ENCODE assay signal across 18 cellular contexts in the genomic region with DNA sequence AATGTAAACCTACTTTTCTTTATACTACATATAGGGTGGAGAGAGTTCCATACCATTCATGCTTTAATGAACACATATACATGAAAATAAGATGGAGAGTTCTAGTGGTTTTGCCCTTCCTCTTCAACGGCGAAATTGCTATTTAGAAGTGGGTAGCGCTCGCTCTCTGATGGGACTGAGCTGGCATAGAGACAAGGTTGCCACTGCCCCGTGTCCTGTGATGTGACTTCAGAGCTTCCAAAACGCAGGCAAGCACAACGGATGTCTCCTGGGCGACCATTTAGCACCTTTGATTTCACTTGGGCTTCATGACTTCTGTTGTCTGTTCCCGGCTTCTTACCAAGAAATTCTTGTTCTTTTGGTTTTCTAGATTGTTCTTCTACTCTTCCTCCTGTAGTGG. TPM values are rescaled to one million over a fixed set of nuclear protein-coding genes. Genes with fewer than 3 reads are reported as not detected.
A peak's percentile ranks its signal among the peaks of the same experiment; 100 is the strongest.
DNase-seq lines count a peak whose midpoint lies in the region; ATAC-seq, FAIRE-seq and TF ChIP-seq lines count a peak whose summit lies in the region.
"Had no signal": no experiment of that assay in that cellular context is flagged by ENCODE, and none has a peak within 500 bp of the region (broad histone marks: within the 10 kb centered on the region; RNA-seq: fewer than 3 reads in every experiment).

No MANE protein-coding gene starts in this region.

- ATAC-seq in activated naive CD8-positive, alpha-beta T cell treated with anti-CD3 and anti-CD28 coated beads, Interleukin-2, amount 10 ng/mL, durations not matched to agents 7 days and 5 days (ENCODE audit: low read depth), result no peak
- ATAC-seq in HG03159 (IDR thresholded peaks at IDR 0.05; ENCODE audit: unreplicated experiment), result no peak
- ATAC-seq: CD8-positive, alpha-beta T cell; K562; Panc1 had no signal

- peaks cover 23% of the 10 kb centered on the region for H3K4me1 ChIP-seq in CD4-positive, alpha-beta memory T cell (ENCODE audit: insufficient read depth, low read length)

- no peaks in the 10 kb centered on the region for H3K27me3 ChIP-seq in CD4-positive, alpha-beta memory T cell (ENCODE audit: insufficient read depth, low read length)

- intact Hi-C loops in activated naive CD4-positive, alpha-beta T cell treated with anti-CD3 and anti-CD28 coated beads for 36 hours (cut with micrococcal nuclease), result no loop called here
- intact Hi-C loops in CD4-positive, alpha-beta memory T cell (cut with micrococcal nuclease), result loop anchor here (5.0 kb wide), 1 partner anchor 150 kb away; no protein-coding TSS in a partner anchor

- CTCF ChIA-PET in activated naive CD4-positive, alpha-beta T cell treated with anti-CD3 and anti-CD28 coated beads for 36 hours (lab: Charles Lee), result no interaction called here
- CTCF ChIA-PET in CD4-positive, alpha-beta memory T cell (lab: Charles Lee; ENCODE audit: partially characterized antibody), result interaction anchor here (5.8 to 10.3 kb wide), 2 partner anchors 38 to 73 kb away, joined by 106 to 127 read pairs; no protein-coding TSS in a partner anchor

- H3K4me3 Mint-ChIP-seq in T-helper 1 cell treated with Interleukin-12 subunit alpha and Interleukin-12 subunit beta and Interleukin-4 antibody, amounts not matched to agents 30 μg/mL and 1 μg/mL, for 36 hours, result no peak overlapping the region
- H3K4me3 Mint-ChIP-seq in activated naive CD4-positive, alpha-beta T cell treated with anti-CD3 and anti-CD28 coated beads for 36 hours, result no peak overlapping the region
- no peak overlapping the region for H3K4me3 Mint-ChIP-seq in CD4-positive, alpha-beta memory T cell
- H3K4me3 Mint-ChIP-seq in activated naive CD8-positive, alpha-beta T cell treated with anti-CD3 and anti-CD28 coated beads, Interleukin-2, amount 10 ng/mL, durations not matched to agents 7 days and 5 days, result no peak overlapping the region
- H3K4me3 Mint-ChIP-seq: CD8-positive, alpha-beta T cell had no signal

- peak overlapping the region; percentile 21 for H3K27ac Mint-ChIP-seq in T-helper 1 cell treated with Interleukin-12 subunit alpha and Interleukin-12 subunit beta and Interleukin-4 antibody, amounts not matched to agents 30 μg/mL and 1 μg/mL, for 36 hours
- peak overlapping the region; percentile 10 for H3K27ac Mint-ChIP-seq in activated naive CD4-positive, alpha-beta T cell treated with anti-CD3 and anti-CD28 coated beads for 36 hours
- H3K27ac Mint-ChIP-seq in CD4-positive, alpha-beta memory T cell, result peak overlapping the region in 4 of 7 donors; percentile 1 to 43 (median 22)
- peak overlapping the region; percentile 21 for H3K27ac Mint-ChIP-seq in activated naive CD8-positive, alpha-beta T cell treated with anti-CD3 and anti-CD28 coated beads, Interleukin-2, amount 10 ng/mL, durations not matched to agents 7 days and 5 days
- H3K27ac Mint-ChIP-seq: CD8-positive, alpha-beta T cell had no signal

- H3K9me3 ChIP-seq in CD4-positive, alpha-beta memory T cell (ENCODE audit: control insufficient read depth in 1 of 2, low read length in 2 of 2), result no peaks in the 10 kb centered on the region

- no peak for FAIRE-seq in GM12892 (lab: Jason Lieb, UNC)
- FAIRE-seq: K562 had no signal

- H3K36me3 Mint-ChIP-seq in T-helper 1 cell treated with Interleukin-12 subunit alpha and Interleukin-12 subunit beta and Interleukin-4 antibody, amounts not matched to agents 30 μg/mL and 1 μg/mL, for 36 hours (ENCODE audit: low read depth), result peaks cover 58% of the 10 kb centered on the region
- H3K36me3 Mint-ChIP-seq in activated naive CD4-positive, alpha-beta T cell treated with anti-CD3 and anti-CD28 coated beads for 36 hours (ENCODE audit: low read depth), result peaks cover 59% of the 10 kb centered on the region
- H3K36me3 Mint-ChIP-seq in CD4-positive, alpha-beta memory T cell, result peaks cover 17 to 42% of the 10 kb centered on the region in 2 donors
- peaks cover 44% of the 10 kb centered on the region for H3K36me3 Mint-ChIP-seq in activated naive CD8-positive, alpha-beta T cell treated with anti-CD3 and anti-CD28 coated beads, Interleukin-2, amount 10 ng/mL, durations not matched to agents 7 days and 5 days
- H3K36me3 Mint-ChIP-seq: CD8-positive, alpha-beta T cell had no signal

- H3K36me3 ChIP-seq in CD4-positive, alpha-beta memory T cell (ENCODE audit: insufficient read depth, low read length), result peaks cover 5% of the 10 kb centered on the region

- POLR2A ChIA-PET in CD4-positive, alpha-beta memory T cell (lab: Charles Lee; ENCODE audit: partially characterized antibody), result interaction anchor here (1.0 to 4.5 kb wide), 3 partner anchors 39 to 78 kb away, joined by 4 to 56 read pairs (median 13); no protein-coding TSS in a partner anchor
- POLR2A ChIA-PET in activated naive CD8-positive, alpha-beta T cell treated with anti-CD3 and anti-CD28 coated beads, Interleukin-2, amount 10 ng/mL, durations not matched to agents 7 days and 5 days (lab: Charles Lee), result no interaction called here

- peaks cover 6% of the 10 kb centered on the region for H3K9me3 Mint-ChIP-seq in T-helper 1 cell treated with Interleukin-12 subunit alpha and Interleukin-12 subunit beta and Interleukin-4 antibody, amounts not matched to agents 30 μg/mL and 1 μg/mL, for 36 hours
- peaks cover 3% of the 10 kb centered on the region for H3K9me3 Mint-ChIP-seq in activated naive CD4-positive, alpha-beta T cell treated with anti-CD3 and anti-CD28 coated beads for 36 hours
- H3K9me3 Mint-ChIP-seq in CD4-positive, alpha-beta memory T cell, result peaks cover 0 to 3% (median 0%) of the 10 kb centered on the region in 8 donors
- no peaks in the 10 kb centered on the region for H3K9me3 Mint-ChIP-seq in activated naive CD8-positive, alpha-beta T cell treated with anti-CD3 and anti-CD28 coated beads, Interleukin-2, amount 10 ng/mL, durations not matched to agents 7 days and 5 days
- H3K9me3 Mint-ChIP-seq: CD8-positive, alpha-beta T cell had no signal

- peaks cover 38% of the 10 kb centered on the region for H3K4me1 Mint-ChIP-seq in T-helper 1 cell treated with Interleukin-12 subunit alpha and Interleukin-12 subunit beta and Interleukin-4 antibody, amounts not matched to agents 30 μg/mL and 1 μg/mL, for 36 hours (ENCODE audit: low read depth)
- H3K4me1 Mint-ChIP-seq in activated naive CD4-positive, alpha-beta T cell treated with anti-CD3 and anti-CD28 coated beads for 36 hours (ENCODE audit: low read depth), result peaks cover 54% of the 10 kb centered on the region
- peaks cover 11 to 40% (median 19%) of the 10 kb centered on the region in 4 donors for H3K4me1 Mint-ChIP-seq in CD4-positive, alpha-beta memory T cell
- peaks cover 34% of the 10 kb centered on the region for H3K4me1 Mint-ChIP-seq in activated naive CD8-positive, alpha-beta T cell treated with anti-CD3 and anti-CD28 coated beads, Interleukin-2, amount 10 ng/mL, durations not matched to agents 7 days and 5 days

- no peak overlapping the region for H3K4me3 ChIP-seq in CD4-positive, alpha-beta memory T cell (ENCODE audit: low read length in 2 of 2)
- H3K4me3 ChIP-seq: K562 had no signal

- DNase-seq in T-helper 1 cell (no peak), GM12892 (ENCODE audit: insufficient read length) (no peak)
- no peak for DNase-seq in activated naive CD4-positive, alpha-beta T cell treated with anti-CD3 and anti-CD28 coated beads for 36 hours
- no peak for DNase-seq in activated naive CD4-positive, alpha-beta T cell (lab: John Stamatoyannopoulos, UW)
- no peak for DNase-seq in CD4-positive, alpha-beta memory T cell
- DNase-seq in activated naive CD8-positive, alpha-beta T cell treated with anti-CD3 and anti-CD28 coated beads, Interleukin-2, amount 10 ng/mL, durations not matched to agents 7 days and 5 days, result no peak
- DNase-seq: CD8-positive, alpha-beta T cell; DMS53; NCI-H1105; NCI-H1694; NCI-H2081 treated with DMSO at 0.1 percent for 48 hours had no signal

- H3K27ac ChIP-seq in CD4-positive, alpha-beta memory T cell (ENCODE audit: low read depth, low read length), result no peak overlapping the region
- H3K27ac ChIP-seq: 22Rv1 had no signal

- TF ChIP-seq POLR2A in GM12892 (IDR thresholded peaks at IDR 0.05; ENCODE audit: low read depth, low read length), result no peak

- no peaks in the 10 kb centered on the region for H3K27me3 Mint-ChIP-seq in T-helper 1 cell treated with Interleukin-12 subunit alpha and Interleukin-12 subunit beta and Interleukin-4 antibody, amounts not matched to agents 30 μg/mL and 1 μg/mL, for 36 hours (ENCODE audit: low read depth)
- no peaks in the 10 kb centered on the region for H3K27me3 Mint-ChIP-seq in activated naive CD4-positive, alpha-beta T cell treated with anti-CD3 and anti-CD28 coated beads for 36 hours (ENCODE audit: low read depth)
- no peaks in the 10 kb centered on the region for H3K27me3 Mint-ChIP-seq in CD4-positive, alpha-beta memory T cell
- peaks cover 2% of the 10 kb centered on the region for H3K27me3 Mint-ChIP-seq in activated naive CD8-positive, alpha-beta T cell treated with anti-CD3 and anti-CD28 coated beads, Interleukin-2, amount 10 ng/mL, durations not matched to agents 7 days and 5 days

RNA-seq across cellular contexts. Expression of gene IL15RA, which starts 35.2 kb away (rescaled TPM):
- 10 to 100 TPM; 14.7 to 16.3 TPM for total RNA-seq in activated naive CD4-positive, alpha-beta T cell treated with anti-CD3 and anti-CD28 coated beads for 36 hours
- total RNA-seq in CD4-positive, alpha-beta memory T cell, result 10 to 100 TPM; 11.1 to 14.7 TPM
- 10 to 100 TPM; 17.4 to 20.0 TPM for polyA plus RNA-seq in CD4-positive, alpha-beta memory T cell
- 10 to 100 TPM; 20.3 to 21.3 TPM for total RNA-seq in activated naive CD8-positive, alpha-beta T cell treated with anti-CD3 and anti-CD28 coated beads, Interleukin-2, amount 10 ng/mL, durations not matched to agents 7 days and 5 days
- polyA plus RNA-seq in GM12892 (2012; ENCODE audit: missing spikeins), result 6.9 TPM

RNA-seq across cellular contexts. Expression of gene IL2RA, which starts 49.7 kb away (rescaled TPM):
- 100 to 1,000 TPM; 443 to 471 TPM for total RNA-seq in activated naive CD4-positive, alpha-beta T cell treated with anti-CD3 and anti-CD28 coated beads for 36 hours
- total RNA-seq in CD4-positive, alpha-beta memory T cell, result 10 to 100 TPM; 15.1 to 17.1 TPM
- 10 to 100 TPM; 23.7 to 29.9 TPM for polyA plus RNA-seq in CD4-positive, alpha-beta memory T cell
- 100 to 1,000 TPM; 184 to 201 TPM for total RNA-seq in activated naive CD8-positive, alpha-beta T cell treated with anti-CD3 and anti-CD28 coated beads, Interleukin-2, amount 10 ng/mL, durations not matched to agents 7 days and 5 days
- polyA plus RNA-seq in GM12892 (2012; ENCODE audit: missing spikeins), result 7.2 TPM
- total RNA-seq: H4, NCI-H460 had no signal
- polyA plus RNA-seq: K562 had no signal

Comparison
In these comparisons a context has a peak if more than half of its experiments do, and no peak if none do; other contexts are left out.
1. RNA of gene IL2RA, which starts 49.7 kb away (total RNA-seq): 443 to 471 TPM in activated naive CD4-positive, alpha-beta T cell treated with anti-CD3 and anti-CD28 coated beads for 36 hours and 184 to 201 TPM in activated naive CD8-positive, alpha-beta T cell treated with anti-CD3 and anti-CD28 coated beads, Interleukin-2, amount 10 ng/mL, durations not matched to agents 7 days and 5 days; 15.1 to 17.1 TPM in CD4-positive, alpha-beta memory T cell; every median in the first group is over 10 times any median in the second.
2. Peak in every context shown above with its lines, with median percentiles within 50 percentile points of each other: H3K27ac Mint-ChIP-seq.